ENCODE assay signal across 11 cellular contexts in the genomic region with DNA sequence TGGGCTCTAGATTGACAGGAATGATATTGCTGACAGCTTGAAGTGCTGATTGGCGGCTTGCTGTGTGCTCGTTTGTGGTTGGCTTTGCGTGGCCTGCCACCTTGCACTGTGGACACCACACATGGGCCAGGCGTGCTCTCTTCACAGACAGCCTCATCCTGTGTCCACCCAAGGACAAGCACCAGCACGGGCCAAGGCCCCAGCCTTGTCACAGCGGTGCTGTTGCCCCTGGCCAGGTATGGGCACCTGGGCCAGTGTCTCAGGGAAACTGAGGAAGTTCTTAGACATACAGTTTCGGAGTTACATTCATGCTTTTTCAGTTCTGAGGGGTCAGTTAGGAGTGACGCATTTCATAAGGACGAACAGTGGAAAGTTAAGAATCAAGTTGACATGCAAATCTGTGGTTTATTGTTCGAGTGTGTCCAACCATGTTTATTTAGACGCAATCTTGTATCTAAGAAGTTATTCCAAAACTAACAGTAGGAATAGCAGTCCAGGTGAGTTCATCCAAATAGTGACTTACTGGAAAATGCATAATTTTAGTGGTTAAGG.
DNase-seq lines count a peak whose midpoint lies in the region; ATAC-seq and TF ChIP-seq lines count a peak whose summit lies in the region.
"Had no signal": no experiment of that assay in that cellular context is flagged by ENCODE, and none has a peak within 500 bp of the region (broad histone marks: within the 10 kb centered on the region; RNA-seq: fewer than 3 reads in every experiment).

No MANE protein-coding gene starts in this region.

- H3K27ac ChIP-seq in H9 (ENCODE audit: insufficient read length, low read depth, low read length) (no peak overlapping the region), neuronal stem cell (replicated peaks; ENCODE audit: low read length) (no peak overlapping the region), uterus (no peak overlapping the region)

- intact Hi-C loops in uterus (cut with DNase I; ENCODE audit: low total_unique reads) = no loop called here

- H3K27me3 ChIP-seq in H9 (ENCODE audit: insufficient read depth, low read length) (no peaks in the 10 kb centered on the region), neuronal stem cell (ENCODE audit: control insufficient read depth in 3 of 3, insufficient read depth in 3 of 3, low read depth in 1 of 3, low read length in 3 of 3) (no peaks in the 10 kb centered on the region), uterus (no peaks in the 10 kb centered on the region)

- H4K91ac ChIP-seq in H9 (ENCODE audit: insufficient read length, low read depth, low read length) = no peak overlapping the region
- no peak overlapping the region for H4K91ac ChIP-seq in neuronal stem cell (ENCODE audit: low read depth, low read length, poor library complexity)

- H4K20me1 ChIP-seq in H9 (ENCODE audit: control insufficient read depth, insufficient read depth, insufficient read length) = no peaks in the 10 kb centered on the region

- H4K8ac ChIP-seq in H9 (replicated peaks; ENCODE audit: insufficient read length, low read depth, low read length) (no peak overlapping the region), neuronal stem cell (ENCODE audit: low read depth, low read length) (no peak overlapping the region)

- H3K4me2 ChIP-seq in H9 (ENCODE audit: insufficient read depth, insufficient read length, low read length) (no peak overlapping the region), neuronal stem cell (ENCODE audit: insufficient read depth, low read length, poor library complexity, severe bottlenecking) (no peak overlapping the region)

- H3K9me3 ChIP-seq in H9 (ENCODE audit: control insufficient read depth, low read depth, low read length) (no peaks in the 10 kb centered on the region), neuronal stem cell (replicated peaks in 1 of 2; ENCODE audit: control insufficient read depth in 2 of 2, insufficient read depth in 1 of 2, low read depth in 1 of 2, low read length in 2 of 2) (peaks cover 0 to 3% of the 10 kb centered on the region in 2 donors), uterus (no peaks in the 10 kb centered on the region)

- H3K14ac ChIP-seq in H9 (ENCODE audit: insufficient read depth, low read length) (no peak overlapping the region), neuronal stem cell (ENCODE audit: low read length) (peak overlapping the region; percentile 83)

- H3K79me1 ChIP-seq in H9 (ENCODE audit: insufficient read depth, low read depth, low read length, poor library complexity, severe bottlenecking) (peaks cover 2% of the 10 kb centered on the region), neuronal stem cell (ENCODE audit: low read depth, low read length) (peaks cover 12% of the 10 kb centered on the region)

- no peaks in the 10 kb centered on the region for H3K23me2 ChIP-seq in H9 (ENCODE audit: insufficient read length, low read depth, low read length, poor library complexity, severe bottlenecking)

- H3K4me3 Mint-ChIP-seq in activated T-cell treated with anti-CD3 and anti-CD28 coated beads, Interleukin-2, amount 50 U/mL, for 24 hours = no peak overlapping the region
- no peak overlapping the region for H3K4me3 Mint-ChIP-seq in H9
- no peak overlapping the region for H3K4me3 Mint-ChIP-seq in T-cell
- H3K4me3 Mint-ChIP-seq: brain had no signal

- H3K23ac ChIP-seq in H9 (ENCODE audit: insufficient read length, low read depth, low read length) (no peak overlapping the region), neuronal stem cell (ENCODE audit: low read depth, low read length, poor library complexity) (peak overlapping the region; percentile 25)

- no peak overlapping the region for H3K9ac ChIP-seq in H9 (ENCODE audit: extremely low read depth, insufficient read length, low read length)
- H3K9ac ChIP-seq in neuronal stem cell (ENCODE audit: low read depth, low read length, poor library complexity) = no peak overlapping the region

- TF ChIP-seq POLR2A in uterus (IDR thresholded peaks at IDR 0.05) = no peak

- H3T11ph ChIP-seq in H9 (ENCODE audit: low read length) = no peak overlapping the region

- H3K56ac ChIP-seq in H9 (ENCODE audit: insufficient read length, low read depth, low read length) = no peak overlapping the region

- no peak overlapping the region for H2BK12ac ChIP-seq in H9 (ENCODE audit: insufficient read length, low read depth, low read length)
- H2BK12ac ChIP-seq in neuronal stem cell (ENCODE audit: low read length) = no peak overlapping the region

- H4K5ac ChIP-seq in H9 (ENCODE audit: insufficient read length, low read depth, low read length) = no peak overlapping the region

- H3K27ac Mint-ChIP-seq in activated T-cell treated with anti-CD3 and anti-CD28 coated beads, Interleukin-2, amount 50 U/mL, for 24 hours = peak overlapping the region; percentile 69
- peak overlapping the region in 2 of 3 experiments; percentile 72 to 89; a peak in 4 of 7 replicates for H3K27ac Mint-ChIP-seq in H9
- H3K27ac Mint-ChIP-seq in T-cell = peak overlapping the region; percentile 34 to 58

- ATAC-seq in T-cell (replicated peaks in 1 of 4) (no peak), HG02973 (IDR thresholded peaks at IDR 0.05; ENCODE audit: unreplicated experiment) (no peak), GM18858 (IDR thresholded peaks at IDR 0.05; ENCODE audit: unreplicated experiment) (no peak)

- DNase-seq in activated T-cell treated with anti-CD3 and anti-CD28 coated beads, Interleukin-2, amount 50 U/mL, for 24 hours = no peak
- no peak for DNase-seq in activated T-cell treated with anti-CD3 and anti-CD28 coated beads, Interleukin-2, amount 50 U/mL, for 48 hours
- DNase-seq in H9 (no peak), T-cell (no peak), neuronal stem cell (ENCODE audit: low spot score) (no peak), uterus (no peak)
- DNase-seq: DMS 273 treated with DMSO at 0.1 percent for 48 hours, midbrain had no signal

- H3K36me3 Mint-ChIP-seq in activated T-cell treated with anti-CD3 and anti-CD28 coated beads, Interleukin-2, amount 50 U/mL, for 24 hours (ENCODE audit: low read depth) = peaks cover 77% of the 10 kb centered on the region
- H3K36me3 Mint-ChIP-seq in H9 (ENCODE audit: insufficient read depth in 1 of 3, low read depth in 3 of 3) (peaks cover 32 to 60% (median 54%) of the 10 kb centered on the region in 3 experiments), T-cell (peaks cover 48% of the 10 kb centered on the region)

- H3K27me3 Mint-ChIP-seq in activated T-cell treated with anti-CD3 and anti-CD28 coated beads, Interleukin-2, amount 50 U/mL, for 24 hours = no peaks in the 10 kb centered on the region
- no peaks in the 10 kb centered on the region for H3K27me3 Mint-ChIP-seq in H9 (ENCODE audit: low read depth)
- H3K27me3 Mint-ChIP-seq in T-cell = no peaks in the 10 kb centered on the region

- no peak overlapping the region for H2AFZ ChIP-seq in H9 (ENCODE audit: low read length)
- no peak overlapping the region for H2AFZ ChIP-seq in neuronal stem cell (ENCODE audit: low read length)

- H3K36me3 ChIP-seq in neuronal stem cell (replicated peaks in 1 of 2; ENCODE audit: control insufficient read depth in 2 of 2, insufficient read depth in 2 of 2, low read length in 2 of 2) (peaks cover 29 to 84% of the 10 kb centered on the region in 2 donors), uterus (no peaks in the 10 kb centered on the region)

- H2BK15ac ChIP-seq in H9 (ENCODE audit: low read depth, low read length) = no peak overlapping the region
- no peak overlapping the region for H2BK15ac ChIP-seq in neuronal stem cell (ENCODE audit: low read length)

- H2BK20ac ChIP-seq in H9 (ENCODE audit: low read depth, low read length, poor library complexity, severe bottlenecking) = no peak overlapping the region

- H2BK5ac ChIP-seq in H9 (ENCODE audit: insufficient read length, low read length) (no peak overlapping the region), neuronal stem cell (ENCODE audit: low read length) (no peak overlapping the region)

- H3K4me1 ChIP-seq in H9 (ENCODE audit: insufficient read depth, low read length) (no peaks in the 10 kb centered on the region), neuronal stem cell (ENCODE audit: control insufficient read depth in 2 of 2, insufficient read depth in 1 of 2, low read depth in 1 of 2, low read length in 2 of 2) (peaks cover 3 to 5% of the 10 kb centered on the region in 2 donors), uterus (peaks cover 0 to 5% of the 10 kb centered on the region in 2 donors)

- H3K79me2 ChIP-seq in H9 (ENCODE audit: insufficient read depth, low read length) = no peaks in the 10 kb centered on the region

- no CpG with 5 or more reads among the region's 11 CpGs for WGBS in H9 (ENCODE audit: extremely low coverage, insufficient read length, low lambda C conversion rate)
- WGBS in neuronal stem cell (ENCODE audit: extremely low coverage in 2 of 2, insufficient read length in 2 of 2, insufficient replicate concordance in 1 of 2), 2 donors = no CpG with 5 or more reads among the region's 11 CpGs

- TF ChIP-seq CTCF in H9 (conservative IDR thresholded peaks at IDR 0.05) = no peak
- TF ChIP-seq CTCF in uterus (IDR thresholded peaks at IDR 0.05) = no peak

- H3K18ac ChIP-seq in H9 (ENCODE audit: insufficient read length, low read depth, low read length) = no peak overlapping the region
- H3K18ac ChIP-seq in neuronal stem cell (ENCODE audit: low read length) = peak overlapping the region; percentile 21

- CTCF ChIA-PET in T-cell (lab: Charles Lee) = no interaction called here

- H2BK120ac ChIP-seq in H9 (ENCODE audit: low read depth, low read length, poor library complexity, severe bottlenecking) = no peak overlapping the region
- no peak overlapping the region for H2BK120ac ChIP-seq in neuronal stem cell (ENCODE audit: low read depth, low read length)

- H3K4ac ChIP-seq in H9 (ENCODE audit: low read depth, low read length) (no peak overlapping the region), neuronal stem cell (ENCODE audit: low read length) (no peak overlapping the region)

- no peaks in the 10 kb centered on the region for H3K9me3 Mint-ChIP-seq in activated T-cell treated with anti-CD3 and anti-CD28 coated beads, Interleukin-2, amount 50 U/mL, for 24 hours
- H3K9me3 Mint-ChIP-seq in H9 (no peaks in the 10 kb centered on the region), T-cell (no peaks in the 10 kb centered on the region)
- H3K9me3 Mint-ChIP-seq: brain had no signal

- H3K4me1 Mint-ChIP-seq in activated T-cell treated with anti-CD3 and anti-CD28 coated beads, Interleukin-2, amount 50 U/mL, for 24 hours (ENCODE audit: low read depth) = peaks cover 21% of the 10 kb centered on the region
- peaks cover 14 to 21% of the 10 kb centered on the region in 2 experiments for H3K4me1 Mint-ChIP-seq in H9
- H3K4me1 Mint-ChIP-seq in T-cell = peaks cover 21 to 35% (median 30%) of the 10 kb centered on the region in 3 donors

- no peak overlapping the region for H3K4me3 ChIP-seq in neuronal stem cell (ENCODE audit: low read length in 2 of 2)
- H3K4me3 ChIP-seq in uterus = no peak overlapping the region

- H2AK5ac ChIP-seq in H9 (ENCODE audit: insufficient read length, low read length) (no peak overlapping the region), neuronal stem cell (ENCODE audit: low read depth, low read length) (no peak overlapping the region)

- POLR2A ChIA-PET in T-cell (lab: Charles Lee) = no interaction called here
